In the genomic region with DNA sequence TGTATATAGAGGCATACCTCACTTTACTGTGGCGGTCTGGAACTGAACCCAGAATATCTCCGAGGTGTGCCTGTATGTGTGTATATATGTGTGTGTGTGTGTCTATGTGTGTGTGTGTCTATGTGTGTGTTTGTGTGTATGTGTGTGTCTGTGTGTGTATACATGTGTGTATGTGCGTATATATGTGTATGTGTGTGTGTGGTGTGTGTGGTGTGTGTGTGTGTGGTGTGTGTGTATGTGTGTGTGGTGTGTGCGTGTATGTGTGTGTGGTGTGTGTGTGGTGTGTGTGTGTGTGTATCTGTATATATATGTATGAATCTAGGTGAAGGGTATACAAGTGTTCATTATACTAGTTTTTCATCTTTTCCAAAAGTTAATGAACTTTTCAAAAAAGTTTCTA, we compare ENCODE assay signal across 15 cellular contexts. TPM values are rescaled to one million over a fixed set of nuclear protein-coding genes. Genes with fewer than 3 reads are reported as not detected.
DNase-seq lines count a peak whose midpoint lies in the region; ATAC-seq, FAIRE-seq and TF ChIP-seq lines count a peak whose summit lies in the region.
"Had no signal": no experiment of that assay in that cellular context is flagged by ENCODE, and none has a peak within 500 bp of the region (broad histone marks: within the 10 kb centered on the region; RNA-seq: fewer than 3 reads in every experiment).

No MANE protein-coding gene starts in this region.

- H2BK120ac ChIP-seq in IMR-90 (ENCODE audit: low read depth, low read length) (no peak overlapping the region), H1 (replicated peaks; ENCODE audit: low read depth, low read length) (no peak overlapping the region)

- H2BK5ac ChIP-seq in IMR-90 (ENCODE audit: low read depth, low read length, poor library complexity, severe bottlenecking) (peak overlapping the region; percentile 75), H1 (ENCODE audit: low read depth, low read length) (0 out of 2 replicates have a peak overlapping the region, but pooled peaks have one; percentile 6)

- no peak overlapping the region for H3K4me3 Mint-ChIP-seq in CD4-positive, alpha-beta memory T cell
- H3K4me3 Mint-ChIP-seq: GM23338 had no signal

- H2AK5ac ChIP-seq in IMR-90 (ENCODE audit: low read depth, low read length) (no peak overlapping the region), H1 (ENCODE audit: low read depth, low read length) (peak overlapping the region; percentile 20; the same call in 1 of the 2 replicates)

- no peak overlapping the region for H4K5ac ChIP-seq in IMR-90 (ENCODE audit: low read depth, low read length)
- H4K5ac ChIP-seq in H1 (ENCODE audit: insufficient read length, low read depth, low read length): no peak overlapping the region

- H2AFZ ChIP-seq in IMR-90 (replicated peaks; ENCODE audit: low read length, poor library complexity) (no peak overlapping the region), H1 (ENCODE audit: low read length) (no peak overlapping the region)
- H2AFZ ChIP-seq: GM23338 had no signal

- H3K4me2 ChIP-seq in IMR-90 (ENCODE audit: low read depth, low read length): no peak overlapping the region
- no peak overlapping the region for H3K4me2 ChIP-seq in H1 (ENCODE audit: insufficient read depth in 1 of 2, low read depth in 2 of 2, low read length in 2 of 2)
- H3K4me2 ChIP-seq: A549, GM23338 had no signal

- H3K9ac ChIP-seq in IMR-90 (ENCODE audit: low read depth, low read length): no peak overlapping the region
- H3K9ac ChIP-seq in H1 (replicated peaks in 1 of 4; ENCODE audit: extremely low read depth in 1 of 4, low read depth in 3 of 4, low read length in 3 of 4): no peak overlapping the region; a peak in 1 of 7 replicates

- no peak overlapping the region for H2AK9ac ChIP-seq in IMR-90 (replicated peaks; ENCODE audit: low read depth, low read length, poor library complexity)

- peaks cover 0 to 3% of the 10 kb centered on the region in 2 experiments; a peak in 2 of 4 replicates for H3K79me1 ChIP-seq in IMR-90 (ENCODE audit: low read depth in 1 of 2, low read length in 2 of 2)
- no peaks in the 10 kb centered on the region for H3K79me1 ChIP-seq in H1 (ENCODE audit: low read depth, low read length)

- H3K4me1 Mint-ChIP-seq in CD4-positive, alpha-beta memory T cell: peaks cover 4 to 9% (median 8%) of the 10 kb centered on the region in 4 donors

- H2BK12ac ChIP-seq in H1 (ENCODE audit: low read depth, low read length): no peak overlapping the region

- H3K27ac ChIP-seq in CD4-positive, alpha-beta memory T cell (ENCODE audit: low read depth, low read length): no peak overlapping the region
- no peak overlapping the region for H3K27ac ChIP-seq in IMR-90 (ENCODE audit: insufficient read depth, low read length)
- H3K27ac ChIP-seq in H1 (ENCODE audit: low read depth, low read length): no peak overlapping the region
- H3K27ac ChIP-seq in neutrophil: peak overlapping the region; percentile 44
- H3K27ac ChIP-seq: A549 had no signal

- no peak overlapping the region for H3K4me3 ChIP-seq in CD4-positive, alpha-beta memory T cell (ENCODE audit: low read length in 2 of 2)
- no peak overlapping the region for H3K4me3 ChIP-seq in IMR-90 (ENCODE audit: insufficient read depth, low read depth, low read length)
- H3K4me3 ChIP-seq in H1 (ENCODE audit: extremely low read depth in 1 of 4, insufficient read depth in 2 of 4, low read depth in 3 of 4, low read length in 4 of 4): no peak overlapping the region
- no peak overlapping the region for H3K4me3 ChIP-seq in neutrophil (ENCODE audit: low read depth in 1 of 2, low read length in 1 of 2)
- H3K4me3 ChIP-seq: A549, GM23338 had no signal

- BruUV-seq in IMR-90 (replicated peaks; lab: Mats Ljungman, UMichigan): no TSS peak

- in situ Hi-C loops in IMR-90 (cut with MboI; ENCODE audit: low sequenced_read_pairs): no loop called here

- H4K8ac ChIP-seq in IMR-90 (ENCODE audit: low read depth in 2 of 2, low read length in 2 of 2) (no peak overlapping the region), H1 (ENCODE audit: extremely low read depth, insufficient read depth, low read length) (no peak overlapping the region)

- 100% methylated on average over 1 of the region's 4 CpGs; no CpG with 5 or more reads in 1 of the 2 experiments for WGBS in IMR-90 (ENCODE audit: extremely low coverage in 2 of 2, insufficient read length in 1 of 2), 2 experiments
- 81% methylated on average over 4 of the region's 4 CpGs; no CpG with 5 or more reads in 1 of the 2 experiments for WGBS in H1 (ENCODE audit: extremely low coverage in 1 of 2, insufficient coverage in 1 of 2, insufficient read length in 1 of 2, insufficient replicate concordance in 2 of 2, low coverage in 1 of 2, low lambda C conversion rate in 2 of 2, missing lambda C conversion rate in 1 of 2), 2 experiments

- H3K79me2 ChIP-seq in H1 (ENCODE audit: control insufficient read depth in 1 of 2, insufficient read depth in 2 of 2, low read length in 2 of 2): no peaks in the 10 kb centered on the region

- intact Hi-C loops in CD4-positive, alpha-beta memory T cell (cut with micrococcal nuclease): no loop called here
- intact Hi-C loops in IMR-90 (cut with micrococcal nuclease): no loop called here

- no peak overlapping the region for H2BK15ac ChIP-seq in IMR-90 (ENCODE audit: low read depth, low read length)
- no peak overlapping the region for H2BK15ac ChIP-seq in H1 (ENCODE audit: low read length)

- H3K27me3 Mint-ChIP-seq in CD4-positive, alpha-beta memory T cell: no peaks in the 10 kb centered on the region

- H3K23ac ChIP-seq in IMR-90 (ENCODE audit: low read depth, low read length) (no peak overlapping the region), H1 (ENCODE audit: insufficient read length) (peak overlapping the region; percentile 37)

- no peak for ATAC-seq in IMR-90 (ENCODE audit: low read depth)
- no peak for ATAC-seq in HG03039 (IDR thresholded peaks at IDR 0.05; ENCODE audit: unreplicated experiment)
- ATAC-seq in GM19452 (IDR thresholded peaks at IDR 0.05; ENCODE audit: unreplicated experiment): no peak
- no peak for ATAC-seq in GM19395 (IDR thresholded peaks at IDR 0.05; ENCODE audit: unreplicated experiment)
- no peak for ATAC-seq in GM21390 (IDR thresholded peaks at IDR 0.05; ENCODE audit: unreplicated experiment)
- ATAC-seq: A549, GM23338 had no signal

- H3K4me1 ChIP-seq in CD4-positive, alpha-beta memory T cell (ENCODE audit: insufficient read depth, low read length): peaks cover 2% of the 10 kb centered on the region
- H3K4me1 ChIP-seq in IMR-90 (ENCODE audit: control insufficient read depth, insufficient read depth, low read length) (peaks cover 14% of the 10 kb centered on the region), H1 (replicated peaks in 1 of 4; ENCODE audit: control insufficient read depth in 3 of 4, insufficient read depth in 4 of 4, low read length in 3 of 4) (peaks cover 0 to 19% (median 12%) of the 10 kb centered on the region in 4 experiments; a peak in 6 of 7 replicates), neutrophil (ENCODE audit: control insufficient read depth in 1 of 2, insufficient read depth in 1 of 2, low read depth in 1 of 2, low read length in 1 of 2) (peaks cover 25% of the 10 kb centered on the region in 2 experiments)

- no peaks in the 10 kb centered on the region for H3K9me3 ChIP-seq in CD4-positive, alpha-beta memory T cell (ENCODE audit: control insufficient read depth in 1 of 2, low read length in 2 of 2)
- H3K9me3 ChIP-seq in IMR-90 (ENCODE audit: control insufficient read depth, insufficient read depth, low read length): no peaks in the 10 kb centered on the region
- H3K9me3 ChIP-seq in H1 (ENCODE audit: insufficient read depth in 2 of 2, low read depth in 1 of 2, low read length in 1 of 2): no peaks in the 10 kb centered on the region
- H3K9me3 ChIP-seq in neutrophil: no peaks in the 10 kb centered on the region
- H3K9me3 ChIP-seq: A549, Caco-2 had no signal

- H3K56ac ChIP-seq in IMR-90 (ENCODE audit: extremely low read depth, insufficient read depth, low read length) (no peak overlapping the region), H1 (replicated peaks; ENCODE audit: insufficient read length, low read depth, low read length) (peak overlapping the region; percentile 77)

- peaks cover 3% of the 10 kb centered on the region; the same call in 1 of the 2 replicates for H3K23me2 ChIP-seq in H1 (ENCODE audit: low read depth, low read length)

- H3K36me3 ChIP-seq in CD4-positive, alpha-beta memory T cell (ENCODE audit: insufficient read depth, low read length): no peaks in the 10 kb centered on the region
- H3K36me3 ChIP-seq in IMR-90 (ENCODE audit: control insufficient read depth, insufficient read depth, low read length): no peaks in the 10 kb centered on the region
- H3K36me3 ChIP-seq in H1 (ENCODE audit: control insufficient read depth in 2 of 4, insufficient read depth in 4 of 4, low read length in 3 of 4): no peaks in the 10 kb centered on the region; a peak in 1 of 8 replicates
- peaks cover 3% of the 10 kb centered on the region for H3K36me3 ChIP-seq in neutrophil

- no peak for TF ChIP-seq EP300 in H1 (IDR thresholded peaks at IDR 0.05; ENCODE audit: borderline replicate concordance in 1 of 2, low read depth in 2 of 2, low read length in 2 of 2)

- no peak for TF ChIP-seq POLR2A in IMR-90 (IDR thresholded peaks at IDR 0.05; ENCODE audit: low read depth, low read length)
- no peak for TF ChIP-seq POLR2A in H1 (IDR thresholded peaks at IDR 0.05; ENCODE audit: control extremely low read depth in 1 of 2, low read depth in 2 of 2, low read length in 2 of 2)

- no peaks in the 10 kb centered on the region for H3K27me3 ChIP-seq in CD4-positive, alpha-beta memory T cell (ENCODE audit: insufficient read depth, low read length)
- H3K27me3 ChIP-seq in IMR-90 (ENCODE audit: control insufficient read depth, insufficient read depth, low read length): no peaks in the 10 kb centered on the region
- H3K27me3 ChIP-seq in H1 (replicated peaks in 1 of 4; ENCODE audit: control insufficient read depth in 3 of 4, extremely low read depth in 1 of 4, insufficient read depth in 3 of 4, low read length in 3 of 4): no peaks in the 10 kb centered on the region
- no peaks in the 10 kb centered on the region for H3K27me3 ChIP-seq in neutrophil

- no peaks in the 10 kb centered on the region for H3K9me3 Mint-ChIP-seq in CD4-positive, alpha-beta memory T cell
- H3K9me3 Mint-ChIP-seq: GM23338 had no signal

- peaks cover 16 to 28% of the 10 kb centered on the region in 2 donors for H3K36me3 Mint-ChIP-seq in CD4-positive, alpha-beta memory T cell

- H3K14ac ChIP-seq in IMR-90 (replicated peaks; ENCODE audit: low read depth, low read length) (no peak overlapping the region), H1 (ENCODE audit: insufficient read length) (no peak overlapping the region)

- POLR2A ChIA-PET in CD4-positive, alpha-beta memory T cell (lab: Charles Lee; ENCODE audit: partially characterized antibody): interaction anchor here (1.7 kb wide), 1 partner anchor 27 kb away, joined by 3 read pairs; no protein-coding TSS in a partner anchor
- POLR2A ChIA-PET in IMR-90 (lab: Charles Lee; ENCODE audit: unreplicated experiment): no interaction called here
- POLR2A ChIA-PET in H1 (lab: Charles Lee; ENCODE audit: partially characterized antibody): interaction anchor here (0.8 to 2.7 kb wide), 3 partner anchors 12 to 19 kb away, joined by 3 to 8 read pairs (median 6); no protein-coding TSS in a partner anchor

- FAIRE-seq in H1 (lab: Jason Lieb, UNC): no peak
- FAIRE-seq: A549 had no signal

- H3K9me1 ChIP-seq in IMR-90 (ENCODE audit: insufficient read depth, low read length): peaks cover 8% of the 10 kb centered on the region

- no peak for DNase-seq in CD4-positive, alpha-beta memory T cell
- DNase-seq in IMR-90: no peak
- no peak for DNase-seq in H1 (ENCODE audit: low read depth in 1 of 2, low spot score in 2 of 2)
- DNase-seq: Caco-2; DMS153; NCI-H187 treated with DMSO at 0.1 percent for 48 hours; NK-92 treated with Interleukin-12 subunit alpha and Interleukin-12 subunit beta, amount 100 ng/mL, for 24 hours; SHP77 treated with DMSO at 0.1 percent for 48 hours had no signal

- H4K20me1 ChIP-seq in IMR-90 (ENCODE audit: insufficient read depth, low read length): no peaks in the 10 kb centered on the region
- peaks cover 0 to 5% of the 10 kb centered on the region in 2 experiments for H4K20me1 ChIP-seq in H1 (replicated peaks in 1 of 2; ENCODE audit: control insufficient read depth in 1 of 2, insufficient read depth in 2 of 2, low read length in 2 of 2)

- CTCF ChIA-PET in CD4-positive, alpha-beta memory T cell (lab: Charles Lee; ENCODE audit: partially characterized antibody): no interaction called here
- CTCF ChIA-PET in IMR-90 (lab: Yijun Ruan, JAX): no interaction called here
- CTCF ChIA-PET in H1 (lab: Charles Lee; ENCODE audit: partially characterized antibody): interaction anchor here (0.9 to 1.3 kb wide), 2 partner anchors 199 to 207 kb away, joined by 3 to 4 read pairs; no protein-coding TSS in a partner anchor

- TF ChIP-seq RAD21 in IMR-90 (IDR thresholded peaks at IDR 0.05; ENCODE audit: low read length) (no peak), H1 (IDR thresholded peaks at IDR 0.05 in 1 of 2, conservative IDR thresholded peaks at IDR 0.05 in 1 of 2; ENCODE audit: low read depth in 2 of 2, low read length in 2 of 2) (no peak)

- no peak overlapping the region for H3K4ac ChIP-seq in IMR-90 (ENCODE audit: low read depth, low read length)
- no peak overlapping the region for H3K4ac ChIP-seq in H1 (replicated peaks; ENCODE audit: insufficient read length, low read depth, low read length)

- H4K91ac ChIP-seq in IMR-90 (ENCODE audit: insufficient read depth, low read depth, low read length) (no peak overlapping the region), H1 (replicated peaks; ENCODE audit: insufficient read length, low read length) (no peak overlapping the region)

- TF ChIP-seq CTCF in IMR-90 (conservative IDR thresholded peaks at IDR 0.05; ENCODE audit: low read depth, low read length) (no peak), H1 (IDR thresholded peaks at IDR 0.05; ENCODE audit: control extremely low read depth in 1 of 3, insufficient read depth in 1 of 3, low read depth in 1 of 3, low read length in 3 of 3) (no peak), neutrophil (IDR thresholded peaks at IDR 0.05) (no peak)

- H2BK20ac ChIP-seq in IMR-90 (ENCODE audit: low read depth, low read length) (no peak overlapping the region), H1 (ENCODE audit: low read length) (no peak overlapping the region)

- peak overlapping the region in 5 of 7 donors; percentile 7 to 91 (median 40) for H3K27ac Mint-ChIP-seq in CD4-positive, alpha-beta memory T cell
- H3K27ac Mint-ChIP-seq: GM23338 had no signal

- no peak overlapping the region for H3K18ac ChIP-seq in IMR-90 (ENCODE audit: low read depth, low read length)
- no peak overlapping the region for H3K18ac ChIP-seq in H1 (ENCODE audit: extremely low read depth, low read length)

- dilution Hi-C loops in IMR-90 (cut with HindIII; ENCODE audit: low sequenced_read_pairs, unreplicated experiment): no loop called here

RNA-seq across cellular contexts. Expression of a gene that starts 4.2 kb away (rescaled TPM):
- 10 to 100 TPM; 44.2 to 44.8 TPM for total RNA-seq in CD4-positive, alpha-beta memory T cell
- polyA plus RNA-seq in CD4-positive, alpha-beta memory T cell: 10 to 100 TPM in 1 of 2 donors, 1 to 10 TPM in 1; 8.9 to 11.9 TPM
- total RNA-seq in IMR-90 (2012; rRNA removed): 6.3 and 7.2 TPM in 2 replicates
- polyA plus RNA-seq in IMR-90 (2012; rRNA removed): 10.4 and 10.7 TPM in 2 replicates
- 7.4 and 8.5 TPM in 2 replicates for polyA plus RNA-seq in IMR-90 (2012; cell fraction: cytosol; rRNA removed)
- polyA plus RNA-seq in IMR-90 (2012; cell fraction: nucleus; rRNA removed; ENCODE audit: low replicate concordance): 61.8 and 109 TPM in 2 replicates
- total RNA-seq in H1 (2021; fragmentation: NEBNext Ultra II Directional; extraction: Animal tissue kit (Norgen Biotek cat#: 25700)): 26.7 and 26.8 TPM in 2 replicates
- polyA plus RNA-seq in H1 (2011; rRNA removed): 12.4 and 26.3 TPM in 2 replicates
- polyA plus RNA-seq in H1 (2011; cell fraction: cytosol; rRNA removed): 20.2 TPM
- 166 TPM for polyA plus RNA-seq in H1 (2011; cell fraction: nucleus; rRNA removed)
- polyA plus RNA-seq in H1 (2012, experiment 1 of 2): 30.4 to 43.7 TPM (median 40.6 TPM) in 4 replicates
- polyA plus RNA-seq in H1 (2012, experiment 2 of 2): 20.7 TPM
- polyA plus RNA-seq in H1 (2013, experiment 1 of 2): 16.9 TPM
- 14.3 TPM for polyA plus RNA-seq in H1 (2013, experiment 2 of 2)
- polyA minus RNA-seq in H1 (2011; rRNA and poly(A)+ RNA removed): 7.0 and 9.4 TPM in 2 replicates
- polyA minus RNA-seq in H1 (2011; cell fraction: cytosol; rRNA and poly(A)+ RNA removed): 9.7 TPM
- polyA minus RNA-seq in H1 (2011; cell fraction: nucleus; rRNA and poly(A)+ RNA removed): 37.9 TPM

RNA-seq across cellular contexts. Expression of a gene that starts 37.3 kb away (rescaled TPM):
- total RNA-seq in CD4-positive, alpha-beta memory T cell: 100 to 1,000 TPM; 158 to 167 TPM
- 10 to 100 TPM; 16.5 to 24.5 TPM for polyA plus RNA-seq in CD4-positive, alpha-beta memory T cell
- 26.9 and 29.4 TPM in 2 replicates for total RNA-seq in IMR-90 (2012; rRNA removed)
- polyA plus RNA-seq in IMR-90 (2012; rRNA removed) (48.5 and 58.2 TPM in 2 replicates), H1 (2011; rRNA removed) (45.2 and 45.3 TPM in 2 replicates)
- polyA plus RNA-seq in IMR-90 (2012; cell fraction: cytosol; rRNA removed): 17.4 and 21.0 TPM in 2 replicates
- polyA plus RNA-seq in IMR-90 (2012; cell fraction: nucleus; rRNA removed; ENCODE audit: low replicate concordance): 118 and 306 TPM in 2 replicates
- 61.6 and 64.4 TPM in 2 replicates for total RNA-seq in H1 (2021; fragmentation: NEBNext Ultra II Directional; extraction: Animal tissue kit (Norgen Biotek cat#: 25700))
- polyA plus RNA-seq in H1 (2011; cell fraction: cytosol; rRNA removed): 87.2 TPM
- polyA plus RNA-seq in H1 (2011; cell fraction: nucleus; rRNA removed): 65.1 TPM
- 67.7 to 88.0 TPM (median 78.0 TPM) in 4 replicates for polyA plus RNA-seq in H1 (2012, experiment 1 of 2)
- 9.0 TPM for polyA plus RNA-seq in H1 (2012, experiment 2 of 2)
- polyA plus RNA-seq in H1 (2013, experiment 1 of 2): 60.8 TPM
- polyA plus RNA-seq in H1 (2013, experiment 2 of 2): 50.5 TPM
- 45.0 and 48.5 TPM in 2 replicates for polyA minus RNA-seq in H1 (2011; rRNA and poly(A)+ RNA removed)
- 32.7 TPM for polyA minus RNA-seq in H1 (2011; cell fraction: cytosol; rRNA and poly(A)+ RNA removed)
- 46.7 TPM for polyA minus RNA-seq in H1 (2011; cell fraction: nucleus; rRNA and poly(A)+ RNA removed)
